Comparison of ENCODE assay signal across 8 cellular contexts in genomic region chr1:94734963-94735899, GRCh38.
DNase-seq lines count a peak whose midpoint lies in the region; FAIRE-seq and TF ChIP-seq lines count a peak whose summit lies in the region.

No MANE protein-coding gene starts in this region.

- H3K27me3 Mint-ChIP-seq in nephron progenitor cell (ENCODE audit: low read depth, poor library complexity): no peaks in the 10 kb centered on the region

- DNase-seq in MV-4-11 (lab: John Stamatoyannopoulos, UW) (peak; percentile 79), nephron progenitor cell (no peak), NCI-H1694 (lab: John Stamatoyannopoulos, UW) (no peak), OCI-LY7 (ENCODE audit: low spot score) (no peak)
- DNase-seq in stimulated activated CD4-positive, alpha-beta T cell treated with anti-CD3 and anti-CD28 coated beads, Interleukin-12 subunit alpha, Interleukin-12 subunit beta, amount 100 ng/mL, for 4 hours: no peak
- DNase-seq in effector CD4-positive, alpha-beta T cell: no peak

- peak overlapping the region in 3 of 10 experiments; percentile 9 to 16 (median 12); a peak in 3 of 20 replicates for H3K4me3 ChIP-seq in BLaER1 treated with 17β-estradiol and CSF1 and Interleukin-3, amounts not matched to agents 10 nM and 100 nM
- no peak overlapping the region for H3K4me3 ChIP-seq in OCI-LY7 (ENCODE audit: low read depth, low read length, poor library complexity, severe bottlenecking)

- H2AFZ ChIP-seq in OCI-LY7 (ENCODE audit: low read length): no peak overlapping the region

- H3K27ac ChIP-seq in BLaER1 treated with 17β-estradiol and CSF1 and Interleukin-3, amounts not matched to agents 10 nM and 100 nM: peak overlapping the region; percentile 27 to 80 (median 72); a peak in 19 of 22 replicates
- H3K27ac ChIP-seq in OCI-LY7 (ENCODE audit: low read depth, low read length, poor library complexity, severe bottlenecking): no peak overlapping the region

- no peaks in the 10 kb centered on the region for H3K9me2 ChIP-seq in OCI-LY7 (ENCODE audit: insufficient read depth, low read length)

- H3K36me3 ChIP-seq in BLaER1 treated with 17β-estradiol and CSF1 and Interleukin-3, amounts not matched to agents 10 nM and 100 nM: no peaks in the 10 kb centered on the region
- no peaks in the 10 kb centered on the region for H3K36me3 ChIP-seq in OCI-LY7 (ENCODE audit: insufficient read depth, low read length)

- TF ChIP-seq CTCF in nephron progenitor cell (IDR thresholded peaks at IDR 0.05) (no peak), OCI-LY7 (conservative IDR thresholded peaks at IDR 0.05; ENCODE audit: low read length) (no peak)

- H4K20me1 ChIP-seq in BLaER1 treated with 17β-estradiol and CSF1 and Interleukin-3, amounts not matched to agents 10 nM and 100 nM: no peaks in the 10 kb centered on the region
- no peaks in the 10 kb centered on the region for H4K20me1 ChIP-seq in OCI-LY7 (ENCODE audit: insufficient read depth, low read length)

- intact Hi-C loops in OCI-LY7 (cut with micrococcal nuclease; ENCODE audit: unreplicated experiment): no loop called here

- H3K9me3 Mint-ChIP-seq in nephron progenitor cell: no peaks in the 10 kb centered on the region

- FAIRE-seq in endometrium (lab: Jason Lieb, UNC): peak; percentile 83

- H3K4me1 Mint-ChIP-seq in nephron progenitor cell: peaks cover 15% of the 10 kb centered on the region

- H3K4me3 Mint-ChIP-seq in nephron progenitor cell: no peak overlapping the region

- H3K27ac Mint-ChIP-seq in nephron progenitor cell: peak overlapping the region; percentile 93

- H3K79me2 ChIP-seq in OCI-LY7 (ENCODE audit: insufficient read depth, low read depth, low read length): no peaks in the 10 kb centered on the region

- BruUV-seq in OCI-LY7 (replicated peaks; lab: Mats Ljungman, UMichigan): no TSS peak

- H3K9me3 ChIP-seq in BLaER1 treated with 17β-estradiol and CSF1 and Interleukin-3, amounts not matched to agents 10 nM and 100 nM (replicated peaks in 1 of 11): peaks cover 0 to 5% (median 0%) of the 10 kb centered on the region in 11 experiments; a peak in 1 of 22 replicates
- H3K9me3 ChIP-seq in OCI-LY7 (ENCODE audit: low read length): no peaks in the 10 kb centered on the region

- CTCF ChIA-PET in OCI-LY7 (lab: Charles Lee; ENCODE audit: unreplicated experiment): no interaction called here

- H3K4me2 ChIP-seq in BLaER1 treated with 17β-estradiol and CSF1 and Interleukin-3, amounts not matched to agents 10 nM and 100 nM: peak overlapping the region; percentile 58 to 84 (median 74)
- no peak overlapping the region for H3K4me2 ChIP-seq in OCI-LY7 (ENCODE audit: low read length)

- no peaks in the 10 kb centered on the region for H3K27me3 ChIP-seq in BLaER1 treated with 17β-estradiol and CSF1 and Interleukin-3, amounts not matched to agents 10 nM and 100 nM

- H3K9ac ChIP-seq in BLaER1 treated with 17β-estradiol and CSF1 and Interleukin-3, amounts not matched to agents 10 nM and 100 nM: peak overlapping the region in 8 of 11 experiments; percentile 28 to 61 (median 47); a peak in 14 of 22 replicates

- POLR2A ChIA-PET in OCI-LY7 (lab: Charles Lee): interaction anchor here (0.6 kb wide), 1 partner anchor 35 kb away, joined by 5 read pairs; no protein-coding TSS in a partner anchor

- H3K4me1 ChIP-seq in BLaER1 treated with 17β-estradiol and CSF1 and Interleukin-3, amounts not matched to agents 10 nM and 100 nM: peaks cover 26 to 53% (median 39%) of the 10 kb centered on the region in 10 experiments
- H3K4me1 ChIP-seq in OCI-LY7 (ENCODE audit: insufficient read depth, low read length, poor library complexity, severe bottlenecking): no peaks in the 10 kb centered on the region

- no peaks in the 10 kb centered on the region for H3K36me3 Mint-ChIP-seq in nephron progenitor cell (ENCODE audit: low read depth)
